Comparison of ENCODE assay signal across 1 cellular context in the genomic region with DNA sequence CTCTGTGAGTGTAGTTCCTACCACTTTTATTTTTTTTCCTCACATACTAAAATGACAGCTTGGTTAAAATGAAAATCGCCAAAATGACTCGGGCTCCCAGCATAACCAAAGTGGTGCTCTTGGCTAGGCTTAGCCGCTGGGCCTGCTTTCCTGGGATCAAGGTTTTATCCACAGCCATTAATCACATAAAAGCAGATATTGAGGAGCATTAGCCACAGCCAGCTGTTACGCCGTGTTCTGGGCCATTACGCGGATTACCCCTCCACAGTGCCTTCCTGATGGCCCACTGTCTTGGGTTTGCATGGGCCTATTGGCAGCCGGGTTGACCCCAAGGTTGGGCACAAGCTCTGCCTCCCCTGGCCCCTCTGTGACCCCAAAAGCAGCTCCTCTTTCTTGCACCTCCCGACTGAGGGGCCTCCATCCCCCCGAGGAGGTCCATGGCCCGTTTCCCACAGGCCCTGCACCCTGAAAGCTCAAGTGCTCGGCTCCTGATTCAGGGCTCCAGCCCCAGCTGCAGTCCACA.
TF ChIP-seq lines count a peak whose summit lies in the region.

No MANE protein-coding gene starts in this region.

TF ChIP-seq in IMR-90, 13 proteins besides CTCF, POLR2A, EP300 and RAD21 (continued from another document):
- TF ChIP-seq, protein P1, sequence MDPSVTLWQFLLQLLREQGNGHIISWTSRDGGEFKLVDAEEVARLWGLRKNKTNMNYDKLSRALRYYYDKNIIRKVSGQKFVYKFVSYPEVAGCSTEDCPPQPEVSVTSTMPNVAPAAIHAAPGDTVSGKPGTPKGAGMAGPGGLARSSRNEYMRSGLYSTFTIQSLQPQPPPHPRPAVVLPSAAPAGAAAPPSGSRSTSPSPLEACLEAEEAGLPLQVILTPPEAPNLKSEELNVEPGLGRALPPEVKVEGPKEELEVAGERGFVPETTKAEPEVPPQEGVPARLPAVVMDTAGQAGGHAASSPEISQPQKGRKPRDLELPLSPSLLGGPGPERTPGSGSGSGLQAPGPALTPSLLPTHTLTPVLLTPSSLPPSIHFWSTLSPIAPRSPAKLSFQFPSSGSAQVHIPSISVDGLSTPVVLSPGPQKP (IDR thresholded peaks at IDR 0.05; ENCODE audit: borderline replicate concordance, low read depth, low read length): no peak
- TF ChIP-seq RCOR1 (IDR thresholded peaks at IDR 0.05; ENCODE audit: insufficient replicate concordance, low read length) (no peak), MXI1 (IDR thresholded peaks at IDR 0.05; ENCODE audit: borderline replicate concordance, low read depth, low read length) (no peak), NFE2L2 (IDR thresholded peaks at IDR 0.05; ENCODE audit: low read depth, low read length) (no peak), SMC3 (IDR thresholded peaks at IDR 0.05; ENCODE audit: low read depth, low read length) (no peak), CEBPB (IDR thresholded peaks at IDR 0.05; ENCODE audit: low read depth, low read length) (no peak), BHLHE40 (IDR thresholded peaks at IDR 0.05; ENCODE audit: low read depth, low read length) (no peak)
